Comparison of ENCODE assay signal across 8 cellular contexts in genomic region chr9:109903515-109904138, GRCh38.
DNase-seq lines count a peak whose midpoint lies in the region; ATAC-seq, FAIRE-seq and TF ChIP-seq lines count a peak whose summit lies in the region.

No MANE protein-coding gene starts in this region.

- H3K23ac ChIP-seq in IMR-90 (ENCODE audit: low read depth, low read length) = no peak overlapping the region

- no peaks in the 10 kb centered on the region for H3K9me3 Mint-ChIP-seq in activated T-helper 17 cell treated with anti-CD3 and anti-CD28 coated beads, Interleukin-2, amount 50 U/mL, for 72 hours

- H3K9me1 ChIP-seq in IMR-90 (ENCODE audit: insufficient read depth, low read length) = peaks cover 27% of the 10 kb centered on the region

- TF ChIP-seq POLR2A in IMR-90 (IDR thresholded peaks at IDR 0.05; ENCODE audit: low read depth, low read length) (no peak), Peyer's patch (IDR thresholded peaks at IDR 0.05) (no peak)

- BruUV-seq in IMR-90 (replicated peaks; lab: Mats Ljungman, UMichigan) = no TSS peak

- H2BK5ac ChIP-seq in IMR-90 (ENCODE audit: low read depth, low read length, poor library complexity, severe bottlenecking) = no peak overlapping the region

- H2BK20ac ChIP-seq in IMR-90 (ENCODE audit: low read depth, low read length) = peak overlapping the region; percentile 59; the same call in 1 of the 2 replicates

- H2AFZ ChIP-seq in IMR-90 (replicated peaks; ENCODE audit: low read length, poor library complexity) = no peak overlapping the region

- CTCF ChIA-PET in IMR-90 (lab: Yijun Ruan, JAX) = interaction anchor here (0.5 to 1.7 kb wide), 16 partner anchors 9 to 310 kb away, joined by 3 to 9 read pairs (median 4); no protein-coding TSS in a partner anchor

- H4K20me1 ChIP-seq in IMR-90 (ENCODE audit: insufficient read depth, low read length) = peaks cover 17% of the 10 kb centered on the region

- H3K4me1 Mint-ChIP-seq in activated T-helper 17 cell treated with anti-CD3 and anti-CD28 coated beads, Interleukin-2, amount 50 U/mL, for 72 hours = peaks cover 8% of the 10 kb centered on the region

- H3K9ac ChIP-seq in IMR-90 (ENCODE audit: low read depth, low read length) = no peak overlapping the region

- H3K4me1 ChIP-seq in IMR-90 (ENCODE audit: control insufficient read depth, insufficient read depth, low read length) (peaks cover 20% of the 10 kb centered on the region), Peyer's patch (peaks cover 0 to 12% (median 0%) of the 10 kb centered on the region in 4 donors), pancreas (no peaks in the 10 kb centered on the region)

- no peaks in the 10 kb centered on the region for H3K36me3 ChIP-seq in IMR-90 (ENCODE audit: control insufficient read depth, insufficient read depth, low read length)
- H3K36me3 ChIP-seq in Peyer's patch = no peaks in the 10 kb centered on the region
- no peaks in the 10 kb centered on the region for H3K36me3 ChIP-seq in pancreas

- 0 out of 2 replicates have a peak overlapping the region, but pooled peaks have one; percentile 38 for H3K4ac ChIP-seq in IMR-90 (ENCODE audit: low read depth, low read length)

- POLR2A ChIA-PET in IMR-90 (lab: Charles Lee; ENCODE audit: unreplicated experiment) = no interaction called here

- peaks cover 12% of the 10 kb centered on the region for H3K27me3 Mint-ChIP-seq in activated T-helper 17 cell treated with anti-CD3 and anti-CD28 coated beads, Interleukin-2, amount 50 U/mL, for 72 hours

- WGBS in IMR-90 (ENCODE audit: extremely low coverage in 2 of 2, insufficient read length in 1 of 2), 2 experiments = no CpG with 5 or more reads among the region's 2 CpGs
- WGBS in pancreas, 2 donors = 2% methylated on average over 2 of the region's 2 CpGs

- intact Hi-C loops in IMR-90 (cut with micrococcal nuclease) = loop anchor here (1.0 kb wide), 3 partner anchors 250 to 329 kb away; no protein-coding TSS in a partner anchor
- intact Hi-C loops in pancreas (cut with DNase I) = loop anchor here in 2 of 3 donors (5.0 to 10.0 kb wide), 2 partner anchors 151 to 254 kb away; no protein-coding TSS in a partner anchor

- 0 out of 4 replicates have a peak overlapping the region, but pooled peaks of 1 of the 2 experiments have one; percentile 65 for H4K8ac ChIP-seq in IMR-90 (ENCODE audit: low read depth in 2 of 2, low read length in 2 of 2)

- H3K14ac ChIP-seq in IMR-90 (replicated peaks; ENCODE audit: low read depth, low read length) = no peak overlapping the region

- H3K27me3 ChIP-seq in IMR-90 (ENCODE audit: control insufficient read depth, insufficient read depth, low read length) (no peaks in the 10 kb centered on the region), Peyer's patch (no peaks in the 10 kb centered on the region), pancreas (no peaks in the 10 kb centered on the region)

- DNase-seq in GM12864 (ENCODE audit: low read depth) = no peak
- peak; percentile 83 for DNase-seq in IMR-90
- DNase-seq in Peyer's patch = peak in 2 of 3 donors; percentile 72 to 86
- DNase-seq in foreskin fibroblast = peak; percentile 67 to 88
- peak in 3 of 6 donors; percentile 32 to 68 (median 46) for DNase-seq in pancreas
- DNase-seq in mesenteric fat pad (ENCODE audit: low spot score) = no peak

- H3K4me2 ChIP-seq in IMR-90 (ENCODE audit: low read depth, low read length) = no peak overlapping the region

- no peak overlapping the region for H3K4me3 ChIP-seq in GM12864 (ENCODE audit: low read depth, low read length)
- no peak overlapping the region for H3K4me3 ChIP-seq in IMR-90 (ENCODE audit: insufficient read depth, low read depth, low read length)
- no peak overlapping the region for H3K4me3 ChIP-seq in Peyer's patch
- H3K4me3 ChIP-seq in foreskin fibroblast (ENCODE audit: low read depth in 1 of 2, low read length in 2 of 2) = no peak overlapping the region
- no peak overlapping the region for H3K4me3 ChIP-seq in pancreas

- H3K18ac ChIP-seq in IMR-90 (ENCODE audit: low read depth, low read length) = no peak overlapping the region

- H4K91ac ChIP-seq in IMR-90 (ENCODE audit: insufficient read depth, low read depth, low read length) = peak overlapping the region; percentile 47

- H3K36me3 Mint-ChIP-seq in activated T-helper 17 cell treated with anti-CD3 and anti-CD28 coated beads, Interleukin-2, amount 50 U/mL, for 72 hours (ENCODE audit: low read depth) = no peaks in the 10 kb centered on the region

- peak; percentile 59 for ATAC-seq in IMR-90 (ENCODE audit: low read depth)
- ATAC-seq in activated T-helper 17 cell treated with anti-CD3 and anti-CD28 coated beads, Interleukin-2, amount 50 U/mL, for 72 hours (replicated peaks) = peak; percentile 85
- ATAC-seq in pancreas = peak; percentile 67 to 92 (median 88)
- ATAC-seq in GM19324 (IDR thresholded peaks at IDR 0.05; ENCODE audit: low FRiP score, unreplicated experiment) = no peak

- H3K9me3 ChIP-seq in IMR-90 (ENCODE audit: control insufficient read depth, insufficient read depth, low read length) (no peaks in the 10 kb centered on the region), Peyer's patch (no peaks in the 10 kb centered on the region), pancreas (no peaks in the 10 kb centered on the region)

- peak overlapping the region; percentile 5; the same call in 1 of the 2 replicates for H2AK5ac ChIP-seq in IMR-90 (ENCODE audit: low read depth, low read length)

- FAIRE-seq in pancreas (lab: Jason Lieb, UNC) = no peak

- in situ Hi-C loops in IMR-90 (cut with MboI; ENCODE audit: low sequenced_read_pairs) = loop anchor here (5.0 kb wide), 1 partner anchor 249 kb away; no protein-coding TSS in a partner anchor

- no peak overlapping the region for H2AK9ac ChIP-seq in IMR-90 (replicated peaks; ENCODE audit: low read depth, low read length, poor library complexity)

- no peak overlapping the region for H2BK15ac ChIP-seq in IMR-90 (ENCODE audit: low read depth, low read length)

- H3K56ac ChIP-seq in IMR-90 (ENCODE audit: extremely low read depth, insufficient read depth, low read length) = no peak overlapping the region

- no peak overlapping the region for H4K5ac ChIP-seq in IMR-90 (ENCODE audit: low read depth, low read length)

- dilution Hi-C loops in IMR-90 (cut with HindIII; ENCODE audit: low sequenced_read_pairs, unreplicated experiment) = no loop called here

- no peak overlapping the region for H3K4me3 Mint-ChIP-seq in activated T-helper 17 cell treated with anti-CD3 and anti-CD28 coated beads, Interleukin-2, amount 50 U/mL, for 72 hours

- peaks cover 22 to 66% of the 10 kb centered on the region in 2 experiments for H3K79me1 ChIP-seq in IMR-90 (ENCODE audit: low read depth in 1 of 2, low read length in 2 of 2)

- peak overlapping the region; percentile 33; the same call in 1 of the 2 replicates for H2BK120ac ChIP-seq in IMR-90 (ENCODE audit: low read depth, low read length)

- H3K27ac ChIP-seq in IMR-90 (ENCODE audit: insufficient read depth, low read length) (no peak overlapping the region), Peyer's patch (no peak overlapping the region), pancreas (no peak overlapping the region)

- TF ChIP-seq CTCF in GM12864 (IDR thresholded peaks at IDR 0.05; ENCODE audit: low read depth, low read length, missing control alignments) = peak; percentile 79
- peak; percentile 93 for TF ChIP-seq CTCF in IMR-90 (conservative IDR thresholded peaks at IDR 0.05; ENCODE audit: low read depth, low read length)
- peak; percentile 41 to 91 (median 82) for TF ChIP-seq CTCF in Peyer's patch (IDR thresholded peaks at IDR 0.05)
- TF ChIP-seq CTCF in foreskin fibroblast (IDR thresholded peaks at IDR 0.05; ENCODE audit: low read depth, low read length) = peak; percentile 87
- peak; percentile 10 to 67 (median 52) for TF ChIP-seq CTCF in pancreas (IDR thresholded peaks at IDR 0.05)

- TF ChIP-seq RAD21 in IMR-90 (IDR thresholded peaks at IDR 0.05; ENCODE audit: low read length) = peak; percentile 97

- no peak overlapping the region for H3K27ac Mint-ChIP-seq in activated T-helper 17 cell treated with anti-CD3 and anti-CD28 coated beads, Interleukin-2, amount 50 U/mL, for 72 hours

TF ChIP-seq in IMR-90, 13 proteins besides CTCF, POLR2A, EP300 and RAD21:
- TF ChIP-seq CHD1 (IDR thresholded peaks at IDR 0.05; ENCODE audit: low read depth, low read length) (no peak), SMC3 (IDR thresholded peaks at IDR 0.05; ENCODE audit: low read depth, low read length) (peak; percentile 99), MAZ (IDR thresholded peaks at IDR 0.05; ENCODE audit: borderline replicate concordance, low read depth, low read length) (no peak), RFX5 (IDR thresholded peaks at IDR 0.05; ENCODE audit: low read depth, low read length) (no peak), RCOR1 (IDR thresholded peaks at IDR 0.05; ENCODE audit: insufficient replicate concordance, low read length) (no peak), CEBPB (IDR thresholded peaks at IDR 0.05; ENCODE audit: low read depth, low read length) (peak; percentile 81), MAFK (IDR thresholded peaks at IDR 0.05; ENCODE audit: low read depth, low read length) (no peak), MXI1 (IDR thresholded peaks at IDR 0.05; ENCODE audit: borderline replicate concordance, low read depth, low read length) (0 out of 2 replicates have a peak, but pooled peaks have one; percentile 38), FOS (IDR thresholded peaks at IDR 0.05; ENCODE audit: low read depth, low read length) (no peak)

Comparison
In these comparisons a context has a peak if more than half of its experiments do, and no peak if none do; other contexts are left out.
1. DNase-seq: peak in IMR-90 (single experiment), Peyer's patch (2 of 3) and foreskin fibroblast (2 of 2); none in GM12864 (single experiment) and mesenteric fat pad (single experiment).
2. Peak in every context shown above with its lines, with median percentiles within 50 percentile points of each other: CTCF ChIP-seq.